In the genomic region with DNA sequence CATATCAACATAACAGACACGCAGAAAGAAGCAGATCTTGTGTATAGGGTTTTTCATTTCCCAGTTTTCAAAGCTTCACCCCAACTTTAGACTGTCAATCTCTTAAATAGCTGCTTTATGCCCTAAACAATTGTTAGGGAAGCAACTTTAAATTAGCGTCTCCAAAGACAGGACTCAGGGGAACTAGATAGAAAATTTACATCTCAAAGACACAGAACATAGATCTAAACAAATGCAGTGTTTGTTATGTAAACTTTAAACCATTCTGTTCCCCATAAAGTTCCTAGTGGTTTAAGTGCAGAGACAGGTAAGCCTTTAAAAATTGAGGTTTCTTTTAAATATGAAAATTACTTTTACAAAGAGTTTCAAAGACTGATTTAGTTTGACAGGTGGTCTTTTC, we compare ENCODE assay signal across 31 cellular contexts.
"Had no signal": no experiment of that assay in that cellular context is flagged by ENCODE, and none has a peak within 500 bp of the region (broad histone marks: within the 10 kb centered on the region; RNA-seq: fewer than 3 reads in every experiment).

No MANE protein-coding gene starts in this region.

- H3K4me3 Mint-ChIP-seq: immature natural killer cell; naive thymus-derived CD8-positive, alpha-beta T cell; nephron; neural crest cell; stimulated activated naive B cell treated with anti-CD40 and anti-IgM and Interleukin-4, amounts not matched to agents 10 μg/mL and 1 μg/mL and 100 μg/mL, for 72 hours had no signal

- ATAC-seq: left colon; left lung; lower lobe of right lung; naive thymus-derived CD8-positive, alpha-beta T cell; pancreas; right cardiac atrium; sciatic nerve; stimulated activated naive B cell treated with anti-CD40 and anti-IgM and Interleukin-4, amounts not matched to agents 10 μg/mL and 1 μg/mL and 100 μg/mL, for 72 hours; stimulated activated naive CD8-positive, alpha-beta T cell treated with anti-CD3 and anti-CD28 coated beads, Interleukin-15, Interleukin-2, amounts not matched to agents 100 U/mL and 50 U/mL, for 24 hours had no signal

- H3K4me2 ChIP-seq: hepatocyte had no signal

- H3K4me3 ChIP-seq: hepatocyte, left lung, lower lobe of right lung, pancreas, prostate gland, skin epidermis, stomach, testis, thyroid gland, transverse colon, upper lobe of left lung, vagina had no signal

- H3K27me3 ChIP-seq: hepatocyte, left lung, pancreas, stomach, testis, thyroid gland, transverse colon, upper lobe of left lung, vagina had no signal

- H3K4me1 ChIP-seq: left lung, lower lobe of right lung, pancreas, prostate gland, stomach, testis, thyroid gland, transverse colon, upper lobe of left lung, vagina had no signal

- H3K9me3 ChIP-seq: lower lobe of right lung, pancreas, prostate gland, testis, thyroid gland, transverse colon, upper lobe of left lung, vagina had no signal

- H3K4me1 Mint-ChIP-seq: immature natural killer cell; naive thymus-derived CD8-positive, alpha-beta T cell; nephron; neural crest cell; stimulated activated naive B cell treated with anti-CD40 and anti-IgM and Interleukin-4, amounts not matched to agents 10 μg/mL and 1 μg/mL and 100 μg/mL, for 72 hours had no signal

- H3K79me2 ChIP-seq: hepatocyte had no signal

- H3K36me3 ChIP-seq: left lung, lower lobe of right lung, pancreas, prostate gland, stomach, thyroid gland, transverse colon, upper lobe of left lung, vagina had no signal

- H3K27ac Mint-ChIP-seq: immature natural killer cell; nephron; stimulated activated naive B cell treated with anti-CD40 and anti-IgM and Interleukin-4, amounts not matched to agents 10 μg/mL and 1 μg/mL and 100 μg/mL, for 72 hours had no signal

- H2AFZ ChIP-seq: hepatocyte had no signal

- H3K27ac ChIP-seq: hepatocyte, left lung, lower lobe of right lung, pancreas, prostate gland, skin epidermis, stomach, testis, thyroid gland, transverse colon, upper lobe of left lung, vagina had no signal

- H3K36me3 Mint-ChIP-seq: stimulated activated naive B cell treated with anti-CD40 and anti-IgM and Interleukin-4, amounts not matched to agents 10 μg/mL and 1 μg/mL and 100 μg/mL, for 72 hours had no signal

- H3K27me3 Mint-ChIP-seq: stimulated activated naive B cell treated with anti-CD40 and anti-IgM and Interleukin-4, amounts not matched to agents 10 μg/mL and 1 μg/mL and 100 μg/mL, for 72 hours had no signal

- DNase-seq: immature natural killer cell; kidney; left colon; left lung; lower lobe of right lung; mammary epithelial cell; mesenchymal stem cell; naive thymus-derived CD8-positive, alpha-beta T cell; nucleus accumbens; pancreas; posterior cingulate gyrus; retina; right cardiac atrium; stimulated activated CD4-positive, alpha-beta T cell treated with anti-CD3 and anti-CD28 coated beads, Interleukin-12 subunit alpha, Interleukin-12 subunit beta, amount 100 ng/mL, for 4 hours; stimulated activated CD4-positive, alpha-beta T cell treated with anti-CD3 and anti-CD28 coated beads, Interleukin-15, amount 100 ng/mL, for 24 hours; stimulated activated CD4-positive, alpha-beta T cell treated with anti-CD3 and anti-CD28 coated beads, Interleukin-2, amount 100 ng/mL, for 24 hours; stimulated activated CD4-positive, alpha-beta T cell treated with anti-CD3 and anti-CD28 coated beads, Interleukin-4, amount 100 ng/mL, for 1 hour; stimulated activated naive B cell treated with anti-CD40 and anti-IgM and Interleukin-4, amounts not matched to agents 10 μg/mL and 1 μg/mL and 100 μg/mL, for 72 hours; stimulated activated naive CD8-positive, alpha-beta T cell treated with anti-CD3 and anti-CD28 coated beads, Interleukin-15, Interleukin-2, amounts not matched to agents 100 U/mL and 50 U/mL, for 24 hours; stomach; testis; thyroid gland; transverse colon; upper lobe of left lung had no signal
